ENCODE assay signal across 12 cellular contexts in the genomic region with DNA sequence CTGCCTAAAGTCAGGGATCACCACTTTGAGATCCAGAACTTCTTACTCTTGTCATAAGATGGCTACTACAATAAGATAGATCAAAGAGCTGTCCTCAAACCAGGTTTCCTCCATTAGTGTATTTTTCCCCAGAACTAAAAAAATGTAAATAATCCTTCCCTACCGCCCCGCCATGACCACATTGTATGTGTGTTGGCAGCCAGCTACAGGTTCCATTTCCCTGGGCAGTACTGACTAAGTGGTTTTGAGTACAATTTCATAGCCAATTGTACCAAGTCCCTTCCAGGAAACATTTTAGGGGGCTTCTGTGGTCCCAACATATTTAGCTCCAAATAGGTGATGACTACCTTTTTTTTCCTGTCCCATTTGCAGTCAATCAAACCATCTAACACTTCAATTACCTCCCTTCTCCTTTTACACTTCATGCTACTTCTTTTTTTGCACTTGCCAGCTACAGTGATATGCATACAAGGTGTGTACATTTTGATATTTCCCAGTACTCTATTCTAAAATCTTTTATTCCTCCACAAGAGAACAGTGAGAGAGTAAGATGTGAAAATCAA. TPM values are rescaled to one million over a fixed set of nuclear protein-coding genes. Genes with fewer than 3 reads are reported as not detected.
A peak's percentile ranks its signal among the peaks of the same experiment; 100 is the strongest.
DNase-seq lines count a peak whose midpoint lies in the region; ATAC-seq, FAIRE-seq and TF ChIP-seq lines count a peak whose summit lies in the region.
"Had no signal": no experiment of that assay in that cellular context is flagged by ENCODE, and none has a peak within 500 bp of the region (broad histone marks: within the 10 kb centered on the region; RNA-seq: fewer than 3 reads in every experiment).

No MANE protein-coding gene starts in this region.

- peaks cover 21% of the 10 kb centered on the region for H3K36me3 Mint-ChIP-seq in CD8-positive, alpha-beta T cell
- peaks cover 8% of the 10 kb centered on the region for H3K36me3 Mint-ChIP-seq in natural killer cell treated with Interleukin-12 subunit alpha and Interleukin-12 subunit beta and Interleukin-15 and Interleukin-18, amount 100 ng/mL, for 72 hours

- no peak for FAIRE-seq in K562 (lab: Jason Lieb, UNC)

- no peak for TF ChIP-seq EP300 in K562 (IDR thresholded peaks at IDR 0.05; ENCODE audit: low read length)

- 52% methylated on average over 2 of the region's 2 CpGs for WGBS in K562 (ENCODE audit: insufficient coverage, low coverage, missing lambda C conversion rate)

- peaks cover 70% of the 10 kb centered on the region for H3K4me1 Mint-ChIP-seq in CD8-positive, alpha-beta T cell (ENCODE audit: low read depth)
- H3K4me1 Mint-ChIP-seq in natural killer cell treated with Interleukin-12 subunit alpha and Interleukin-12 subunit beta and Interleukin-15 and Interleukin-18, amount 100 ng/mL, for 72 hours (ENCODE audit: low read depth in 2 of 2): peaks cover 32 to 56% of the 10 kb centered on the region in 2 donors

- no peak for TF ChIP-seq RAD21 in K562 (CRISPR knock-in tag; conservative IDR thresholded peaks at IDR 0.05 in 1 of 2, IDR thresholded peaks at IDR 0.05 in 1 of 2)

- H3K27ac ChIP-seq in CD8-positive, alpha-beta T cell (ENCODE audit: low read depth, low read length): no peak overlapping the region
- H3K27ac ChIP-seq in K562 (ENCODE audit: extremely low read depth, low read depth, low read length): no peak overlapping the region
- H3K27ac ChIP-seq in WERI-Rb-1: no peak overlapping the region

- H3K9me3 ChIP-seq in CD8-positive, alpha-beta T cell (ENCODE audit: low read length): no peaks in the 10 kb centered on the region
- no peaks in the 10 kb centered on the region for H3K9me3 ChIP-seq in K562 (replicated peaks; ENCODE audit: control insufficient read depth, insufficient read depth, low read depth, low read length)
- no peaks in the 10 kb centered on the region for H3K9me3 ChIP-seq in WERI-Rb-1 (ENCODE audit: severe bottlenecking)

- H3K4me3 ChIP-seq in CD8-positive, alpha-beta T cell (ENCODE audit: low read depth, low read length): no peak overlapping the region
- H3K4me3 ChIP-seq in LNCaP clone FGC (ENCODE audit: low read depth, low read length) (peak overlapping the region; percentile 2), K562 (no peak overlapping the region), WERI-Rb-1 (ENCODE audit: low read depth, low read length) (no peak overlapping the region)

- POLR2A ChIA-PET in CD8-positive, alpha-beta T cell (lab: Charles Lee): interaction anchor here (0.9 kb wide), 1 partner anchor 14 kb away, joined by 3 read pairs; no protein-coding TSS in a partner anchor
- POLR2A ChIA-PET in K562 (lab: Yijun Ruan, JAX): interaction anchor here (0.6 to 1.0 kb wide), 4 partner anchors 11 to 161 kb away, joined by 3 to 4 read pairs (median 3); no protein-coding TSS in a partner anchor

- no peak overlapping the region for H2AFZ ChIP-seq in K562 (ENCODE audit: low read depth, low read length)

- no peak for TF ChIP-seq POLR2A in K562 (conservative IDR thresholded peaks at IDR 0.05)

- H3K27me3 Mint-ChIP-seq in CD8-positive, alpha-beta T cell (ENCODE audit: low read depth): no peaks in the 10 kb centered on the region
- H3K27me3 Mint-ChIP-seq in natural killer cell treated with Interleukin-12 subunit alpha and Interleukin-12 subunit beta and Interleukin-15 and Interleukin-18, amount 100 ng/mL, for 72 hours: no peaks in the 10 kb centered on the region
- H3K27me3 Mint-ChIP-seq: activated CD4-positive, alpha-beta T cell treated with anti-CD3 and anti-CD28 coated beads, Interleukin-2, amount 10 ng/mL, durations not matched to agents 7 days and 5 days; effector memory CD8-positive, alpha-beta T cell had no signal

- H3K79me2 ChIP-seq in K562 (ENCODE audit: control insufficient read depth, insufficient read depth, low read length): peaks cover 89% of the 10 kb centered on the region

- no peaks in the 10 kb centered on the region for H3K36me3 ChIP-seq in CD8-positive, alpha-beta T cell (ENCODE audit: insufficient read depth, low read length)
- H3K36me3 ChIP-seq in K562 (ENCODE audit: control insufficient read depth, insufficient read depth, low read length): peaks cover 14% of the 10 kb centered on the region
- peaks cover 63% of the 10 kb centered on the region for H3K36me3 ChIP-seq in WERI-Rb-1

- no peak for ATAC-seq in CD8-positive, alpha-beta T cell
- ATAC-seq in K562 (no peak), GM18858 (IDR thresholded peaks at IDR 0.05; ENCODE audit: unreplicated experiment) (no peak), GM21423 (IDR thresholded peaks at IDR 0.05; ENCODE audit: unreplicated experiment) (no peak), Right ventricle myocardium superior (ENCODE audit: poor library complexity) (no peak)
- no peak for ATAC-seq in natural killer cell treated with Interleukin-12 subunit alpha and Interleukin-12 subunit beta and Interleukin-15 and Interleukin-18, amount 100 ng/mL, for 72 hours
- ATAC-seq: effector memory CD8-positive, alpha-beta T cell had no signal

- H3K9ac ChIP-seq in K562 (ENCODE audit: insufficient read depth in 1 of 2, low read depth in 2 of 2, low read length in 2 of 2): no peak overlapping the region

- no peaks in the 10 kb centered on the region for H3K9me3 Mint-ChIP-seq in CD8-positive, alpha-beta T cell
- no peaks in the 10 kb centered on the region for H3K9me3 Mint-ChIP-seq in natural killer cell treated with Interleukin-12 subunit alpha and Interleukin-12 subunit beta and Interleukin-15 and Interleukin-18, amount 100 ng/mL, for 72 hours
- H3K9me3 Mint-ChIP-seq: activated CD4-positive, alpha-beta T cell treated with anti-CD3 and anti-CD28 coated beads, Interleukin-2, amount 10 ng/mL, durations not matched to agents 7 days and 5 days; effector memory CD8-positive, alpha-beta T cell had no signal

- H3K4me3 Mint-ChIP-seq in CD8-positive, alpha-beta T cell: peak overlapping the region; percentile 44
- peak overlapping the region; percentile 81 for H3K4me3 Mint-ChIP-seq in natural killer cell treated with Interleukin-12 subunit alpha and Interleukin-12 subunit beta and Interleukin-15 and Interleukin-18, amount 100 ng/mL, for 72 hours
- H3K4me3 Mint-ChIP-seq: activated CD4-positive, alpha-beta T cell treated with anti-CD3 and anti-CD28 coated beads, Interleukin-2, amount 10 ng/mL, durations not matched to agents 7 days and 5 days had no signal

- H4K20me1 ChIP-seq in K562 (replicated peaks; ENCODE audit: control insufficient read depth, insufficient read depth, low read length): peaks cover 47% of the 10 kb centered on the region

- no peaks in the 10 kb centered on the region for H3K27me3 ChIP-seq in CD8-positive, alpha-beta T cell (ENCODE audit: insufficient read depth, low read length)
- H3K27me3 ChIP-seq in K562 (ENCODE audit: control insufficient read depth in 2 of 2, insufficient read depth in 2 of 2, low read length in 2 of 2): no peaks in the 10 kb centered on the region
- H3K27me3 ChIP-seq in WERI-Rb-1 (ENCODE audit: insufficient read depth, low read depth, severe bottlenecking): no peaks in the 10 kb centered on the region

- peaks cover 58% of the 10 kb centered on the region for H3K4me1 ChIP-seq in CD8-positive, alpha-beta T cell (ENCODE audit: insufficient read depth, low read length)
- H3K4me1 ChIP-seq in K562 (replicated peaks in 1 of 2; ENCODE audit: control insufficient read depth in 2 of 2, insufficient read depth in 2 of 2, low read length in 2 of 2): peaks cover 31 to 32% of the 10 kb centered on the region in 2 experiments

- in situ Hi-C loops in K562 (cut with MboI): no loop called here

- CTCF ChIA-PET in CD8-positive, alpha-beta T cell (lab: Charles Lee): interaction anchor here (1.2 to 1.5 kb wide), 2 partner anchors 20 to 304 kb away, joined by 3 to 4 read pairs; a partner anchor contains a TSS
- CTCF ChIA-PET in K562 (lab: Yijun Ruan, JAX; ENCODE audit: low intra/inter-chr PET ratio): no interaction called here

- intact Hi-C loops in CD8-positive, alpha-beta T cell (cut with DNase I, micrococcal nuclease): loop anchor here (2.0 to 5.0 kb wide), 4 partner anchors 14 to 1786 kb away; a partner anchor contains a TSS
- intact Hi-C loops in K562 (cut with micrococcal nuclease) (no loop called here), Right ventricle myocardium superior (cut with DNase I) (no loop called here)

- peak overlapping the region; percentile 38 for H3K27ac Mint-ChIP-seq in CD8-positive, alpha-beta T cell
- peak overlapping the region; percentile 21 to 38 for H3K27ac Mint-ChIP-seq in natural killer cell treated with Interleukin-12 subunit alpha and Interleukin-12 subunit beta and Interleukin-15 and Interleukin-18, amount 100 ng/mL, for 72 hours
- H3K27ac Mint-ChIP-seq: activated CD4-positive, alpha-beta T cell treated with anti-CD3 and anti-CD28 coated beads, Interleukin-2, amount 10 ng/mL, durations not matched to agents 7 days and 5 days had no signal

- BruUV-seq in K562 (replicated peaks; lab: Mats Ljungman, UMichigan): no TSS peak

- no peak overlapping the region for H3K4me2 ChIP-seq in K562 (ENCODE audit: insufficient read depth, low read length)

- no peak for TF ChIP-seq CTCF in CD8-positive, alpha-beta T cell (IDR thresholded peaks at IDR 0.05)
- TF ChIP-seq CTCF in LNCaP clone FGC (IDR thresholded peaks at IDR 0.05; ENCODE audit: control insufficient read depth, extremely low read depth, insufficient read depth): no peak
- no peak for TF ChIP-seq CTCF in K562 (IDR thresholded peaks at IDR 0.05 in 2 of 3, conservative IDR thresholded peaks at IDR 0.05 in 1 of 3; ENCODE audit: insufficient read depth in 2 of 3, low read depth in 1 of 3, low read length in 3 of 3)
- TF ChIP-seq CTCF in WERI-Rb-1 (IDR thresholded peaks at IDR 0.05; ENCODE audit: low read depth, low read length): no peak

- no peak for DNase-seq in CD8-positive, alpha-beta T cell
- DNase-seq in LNCaP clone FGC (ENCODE audit: low read depth): no peak
- no peak for DNase-seq in K562 (ENCODE audit: extremely low read depth in 1 of 4, low spot score in 3 of 4)
- no peak for DNase-seq in natural killer cell treated with Interleukin-12 subunit alpha and Interleukin-12 subunit beta and Interleukin-15 and Interleukin-18, amount 100 ng/mL, for 72 hours (ENCODE audit: low spot score)
- DNase-seq in WERI-Rb-1: no peak
- DNase-seq in Right ventricle myocardium superior: no peak
- DNase-seq: activated CD4-positive, alpha-beta T cell treated with anti-CD3 and anti-CD28 coated beads, Interleukin-2, amount 10 ng/mL, durations not matched to agents 7 days and 5 days; amniotic stem cell; effector memory CD8-positive, alpha-beta T cell; SHP77 treated with DMSO at 0.1 percent for 48 hours had no signal

- peaks cover 6% of the 10 kb centered on the region for H3K9me1 ChIP-seq in K562 (ENCODE audit: control insufficient read depth, insufficient read depth, low read length)

RNA-seq across cellular contexts. Expression of a gene that starts 4.0 kb away (rescaled TPM):
- 10 to 100 TPM; 91.3 to 93.5 TPM for total RNA-seq in CD8-positive, alpha-beta T cell
- total RNA-seq in K562 (2011; cell fraction: chromatin; rRNA removed; ENCODE audit: low replicate concordance): 52.0 and 148 TPM in 2 replicates
- total RNA-seq in K562 (2011; cell fraction: nucleolus; rRNA removed): 31.0 and 34.6 TPM in 2 replicates
- total RNA-seq in K562 (2011; cell fraction: nucleoplasm; rRNA removed): 58.1 and 92.7 TPM in 2 replicates
- total RNA-seq in K562 (2014; rRNA removed): 14.9 and 18.0 TPM in 2 replicates
- 33.3 and 46.5 TPM in 2 replicates for total RNA-seq in K562 (2014; rRNA removed; fragmentation: Illumina TruSeq; extraction: Trizol)
- total RNA-seq in K562 (2015; rRNA removed; fragmentation: Illumina TruSeq; extraction: Trizol): 22.3 and 25.5 TPM in 2 replicates
- total RNA-seq in K562 (2021): 53.3 and 56.7 TPM in 2 replicates
- 55.9 and 61.9 TPM in 2 replicates for polyA plus RNA-seq in K562 (2011; rRNA removed)
- 41.9 and 45.4 TPM in 2 replicates for polyA plus RNA-seq in K562 (2011; cell fraction: cytosol; rRNA removed)
- 33.0 and 42.9 TPM in 2 replicates for polyA plus RNA-seq in K562 (2011; cell fraction: nucleus; rRNA removed)
- 31.0 and 33.6 TPM in 2 replicates for polyA plus RNA-seq in K562 (2012)
- polyA plus RNA-seq in K562 (2014; fragmentation: Illumina TruSeq; extraction: Trizol): 32.7 and 35.2 TPM in 2 replicates
- 10 to 100 TPM; 13.4 to 15.8 TPM for polyA plus RNA-seq in K562 (2014; fragmentation: Nextera tagmentation; extraction: Ambion mirVana)
- polyA plus RNA-seq in K562 (2014; rRNA removed): 28.3 and 31.3 TPM in 2 replicates
- 215 and 217 TPM in 2 replicates for polyA minus RNA-seq in K562 (2011; rRNA and poly(A)+ RNA removed)
- 63.1 and 74.2 TPM in 2 replicates for polyA minus RNA-seq in K562 (2011; cell fraction: cytosol; rRNA and poly(A)+ RNA removed)
- 59.4 and 93.3 TPM in 2 replicates for polyA minus RNA-seq in K562 (2011; cell fraction: nucleus; rRNA and poly(A)+ RNA removed)
- 100 to 1,000 TPM; 107 to 144 TPM for total RNA-seq in natural killer cell treated with Interleukin-12 subunit alpha and Interleukin-12 subunit beta and Interleukin-15 and Interleukin-18, amount 100 ng/mL, for 72 hours
- 70.9 TPM for total RNA-seq in Right ventricle myocardium superior

Comparison
In these comparisons a context has a peak if more than half of its experiments do, and no peak if none do; other contexts are left out.
1. intact Hi-C loops: an anchor here in CD8-positive, alpha-beta T cell (2.0 to 5.0 kb wide); none called in K562 and Right ventricle myocardium superior.